Comparison of ENCODE assay signal across 12 cellular contexts in genomic region chr11:75230621-75231020, GRCh38. TPM values are rescaled to one million over a fixed set of nuclear protein-coding genes. Genes with fewer than 3 reads are reported as not detected.
DNase-seq lines count a peak whose midpoint lies in the region; ATAC-seq lines count a peak whose summit lies in the region.
"Had no signal": no experiment of that assay in that cellular context is flagged by ENCODE, and none has a peak within 500 bp of the region (broad histone marks: within the 10 kb centered on the region; RNA-seq: fewer than 3 reads in every experiment).

No MANE protein-coding gene starts in this region.

- no peak for ATAC-seq in left cardiac atrium
- ATAC-seq: CD8-positive, alpha-beta T cell had no signal

- intact Hi-C loops in cardiac septum (cut with DNase I), result no loop called here
- intact Hi-C loops in left cardiac atrium (cut with DNase I), result no loop called here

- DNase-seq in cardiac septum (ENCODE audit: low spot score) (peak; percentile 17), left cardiac atrium (no peak), islet precursor cell (peak; percentile 38), kidney glomerular epithelial cell (lab: John Stamatoyannopoulos, UW) (no peak), NCI-H1694 (lab: John Stamatoyannopoulos, UW) (no peak)
- DNase-seq: 8988T; ACHN; Calu3; CD4-positive, alpha-beta T cell; CD8-positive, alpha-beta T cell; DMS79 treated with DMSO at 0.1 percent for 48 hours; GF-D8 had no signal

RNA-seq across cellular contexts. Expression of gene TPBGL, which starts 10.0 kb away (rescaled TPM):
- 0.08 TPM for total RNA-seq in cardiac septum
- total RNA-seq in left cardiac atrium, result under 1 TPM; 0.21 to 0.42 TPM
- total RNA-seq: Calu3 had no signal

Comparison
In these comparisons a context has a peak if more than half of its experiments do, and no peak if none do; other contexts are left out.
1. DNase-seq: peak in cardiac septum (single experiment) and islet precursor cell (single experiment); none in left cardiac atrium (single experiment), kidney glomerular epithelial cell (single experiment) and NCI-H1694 (single experiment).